ENCODE assay signal across 12 cellular contexts in genomic region chr22:31818481-31819392, GRCh38.
A peak's percentile ranks its signal among the peaks of the same experiment; 100 is the strongest.
DNase-seq lines count a peak whose midpoint lies in the region; ATAC-seq and TF ChIP-seq lines count a peak whose summit lies in the region.
"Had no signal": no experiment of that assay in that cellular context is flagged by ENCODE, and none has a peak within 500 bp of the region (broad histone marks: within the 10 kb centered on the region; RNA-seq: fewer than 3 reads in every experiment).

No MANE protein-coding gene starts in this region.

- no peak overlapping the region for H2AK5ac ChIP-seq in mesenchymal stem cell (ENCODE audit: low read length, severe bottlenecking)

- H3K27me3 ChIP-seq in mesenchymal stem cell (ENCODE audit: control insufficient read depth in 1 of 2, insufficient read depth in 1 of 2, low read length in 2 of 2), result no peaks in the 10 kb centered on the region
- H3K27me3 ChIP-seq in smooth muscle cell (ENCODE audit: low read depth), result no peaks in the 10 kb centered on the region
- H3K27me3 ChIP-seq: right atrium auricular region, stomach had no signal

- DNase-seq in Daoy (ENCODE audit: low read depth) (peak; percentile 39), mesenchymal stem cell (no peak), NCI-H1436 (lab: John Stamatoyannopoulos, UW) (no peak), UCSD-AML1 (lab: John Stamatoyannopoulos, UW; ENCODE audit: unreplicated experiment) (no peak), smooth muscle cell (lab: John Stamatoyannopoulos, UW; ENCODE audit: unreplicated experiment) (no peak)
- DNase-seq in activated naive CD8-positive, alpha-beta T cell treated with anti-CD3 and anti-CD28 coated beads for 36 hours, result peak; percentile 24
- DNase-seq: Karpas-422, NCI-H446, stomach had no signal

- POLR2A ChIA-PET in HEK293 (lab: Yijun Ruan, JAX), result interaction anchor here (0.5 kb wide), 1 partner anchor 58 kb away, joined by 3 read pairs; no protein-coding TSS in a partner anchor

- H2AFZ ChIP-seq in mesenchymal stem cell (ENCODE audit: low read depth, low read length) (no peak overlapping the region), smooth muscle cell (ENCODE audit: low read depth) (no peak overlapping the region)

- H3K14ac ChIP-seq in mesenchymal stem cell (ENCODE audit: low read length in 2 of 2), result no peak overlapping the region

- no peak overlapping the region for H3K23ac ChIP-seq in mesenchymal stem cell (ENCODE audit: low read length in 2 of 2)

- H3K36me3 ChIP-seq in HEK293 (ENCODE audit: control insufficient read depth in 2 of 2, insufficient read depth in 1 of 2, low read length in 2 of 2) (peaks cover 47 to 94% of the 10 kb centered on the region in 2 experiments), mesenchymal stem cell (ENCODE audit: control insufficient read depth in 1 of 2, insufficient read depth in 2 of 2, low read depth in 1 of 2, low read length in 2 of 2) (peaks cover 49 to 83% of the 10 kb centered on the region in 2 experiments), smooth muscle cell (ENCODE audit: low read depth) (peaks cover 19% of the 10 kb centered on the region)

- H3K79me1 ChIP-seq in mesenchymal stem cell (replicated peaks; ENCODE audit: low read length, poor library complexity, severe bottlenecking), result no peaks in the 10 kb centered on the region

- H3K9me3 ChIP-seq in HEK293 (ENCODE audit: control insufficient read depth, insufficient read depth, low read depth, low read length) (no peaks in the 10 kb centered on the region), mesenchymal stem cell (ENCODE audit: control insufficient read depth, low read length) (no peaks in the 10 kb centered on the region), smooth muscle cell (replicated peaks; ENCODE audit: low read depth) (no peaks in the 10 kb centered on the region)
- H3K9me3 ChIP-seq: right atrium auricular region, stomach had no signal

- H3K79me2 ChIP-seq in smooth muscle cell (ENCODE audit: low read depth), result no peaks in the 10 kb centered on the region

- no peak overlapping the region for H3K4me3 ChIP-seq in HEK293 (ENCODE audit: low read depth, low read length)
- H3K4me3 ChIP-seq in mesenchymal stem cell (ENCODE audit: insufficient read depth in 1 of 2, low read depth in 1 of 2, low read length in 2 of 2), result no peak overlapping the region
- no peak overlapping the region for H3K4me3 ChIP-seq in smooth muscle cell
- H3K4me3 ChIP-seq: right atrium auricular region, stomach had no signal

- peaks cover 13% of the 10 kb centered on the region for H3K4me1 Mint-ChIP-seq in activated naive CD8-positive, alpha-beta T cell treated with anti-CD3 and anti-CD28 coated beads for 36 hours

- no peak overlapping the region for H3K27ac Mint-ChIP-seq in activated naive CD8-positive, alpha-beta T cell treated with anti-CD3 and anti-CD28 coated beads for 36 hours

- no peak overlapping the region for H2BK12ac ChIP-seq in mesenchymal stem cell (ENCODE audit: low read length in 2 of 2)

- H4K20me1 ChIP-seq in smooth muscle cell (ENCODE audit: low read depth), result no peaks in the 10 kb centered on the region

- no peaks in the 10 kb centered on the region for H3K9me3 Mint-ChIP-seq in activated naive CD8-positive, alpha-beta T cell treated with anti-CD3 and anti-CD28 coated beads for 36 hours

- no peak overlapping the region for H3K4me3 Mint-ChIP-seq in activated naive CD8-positive, alpha-beta T cell treated with anti-CD3 and anti-CD28 coated beads for 36 hours

- 85% methylated on average over 10 of the region's 10 CpGs for WGBS in mesenchymal stem cell
- 85% methylated on average over 10 of the region's 10 CpGs for WGBS in smooth muscle cell (ENCODE audit: low lambda C conversion rate)

- ATAC-seq in GM19328 (IDR thresholded peaks at IDR 0.05; ENCODE audit: unreplicated experiment), result no peak

- H3K9ac ChIP-seq in mesenchymal stem cell (ENCODE audit: low read length) (peak overlapping the region; percentile 25), smooth muscle cell (ENCODE audit: low read depth) (no peak overlapping the region)

- H3F3A ChIP-seq in smooth muscle cell (ENCODE audit: low read depth), result no peaks in the 10 kb centered on the region

- TF ChIP-seq CTCF in HEK293 (tag by site-specific recombination; IDR thresholded peaks at IDR 0.05) (no peak), smooth muscle cell (IDR thresholded peaks at IDR 0.05; ENCODE audit: borderline replicate concordance, insufficient read depth, poor library complexity, severe bottlenecking) (no peak)

- no peak overlapping the region for H4K91ac ChIP-seq in mesenchymal stem cell (ENCODE audit: low read length)

- H3K4me1 ChIP-seq in HEK293 (ENCODE audit: control insufficient read depth, insufficient read depth, low read length) (no peaks in the 10 kb centered on the region), mesenchymal stem cell (ENCODE audit: control insufficient read depth, insufficient read depth, low read depth, low read length) (no peaks in the 10 kb centered on the region), smooth muscle cell (ENCODE audit: low read depth) (no peaks in the 10 kb centered on the region)
- H3K4me1 ChIP-seq: right atrium auricular region had no signal

- H2BK5ac ChIP-seq in mesenchymal stem cell (ENCODE audit: low read depth, low read length, poor library complexity, severe bottlenecking), result no peak overlapping the region

- H3K4me2 ChIP-seq in mesenchymal stem cell (ENCODE audit: low read length, poor library complexity, severe bottlenecking) (no peak overlapping the region), smooth muscle cell (no peak overlapping the region)

- CTCF ChIA-PET in HEK293 (lab: Yijun Ruan, JAX), result interaction anchor here (0.8 to 1.2 kb wide), 3 partner anchors 14 to 127 kb away, joined by 3 read pairs; no protein-coding TSS in a partner anchor

- H3K4ac ChIP-seq in mesenchymal stem cell (ENCODE audit: low read depth in 1 of 2, low read length in 2 of 2), result no peak overlapping the region

- H3K27ac ChIP-seq in HEK293 (ENCODE audit: extremely low read depth, low read depth, low read length) (no peak overlapping the region), mesenchymal stem cell (ENCODE audit: low read length, poor library complexity, severe bottlenecking) (no peak overlapping the region), smooth muscle cell (ENCODE audit: low read depth) (no peak overlapping the region)
- H3K27ac ChIP-seq: right atrium auricular region, stomach had no signal

- peaks cover 54% of the 10 kb centered on the region for H3K36me3 Mint-ChIP-seq in activated naive CD8-positive, alpha-beta T cell treated with anti-CD3 and anti-CD28 coated beads for 36 hours

- no peaks in the 10 kb centered on the region for H3K27me3 Mint-ChIP-seq in activated naive CD8-positive, alpha-beta T cell treated with anti-CD3 and anti-CD28 coated beads for 36 hours

- H2BK120ac ChIP-seq in mesenchymal stem cell (ENCODE audit: low read depth, low read length), result no peak overlapping the region

- H4K8ac ChIP-seq in mesenchymal stem cell (ENCODE audit: low read length), result no peak overlapping the region

- no peak overlapping the region for H2BK15ac ChIP-seq in mesenchymal stem cell (ENCODE audit: low read depth, poor library complexity, severe bottlenecking)

- no peak overlapping the region for H3K18ac ChIP-seq in mesenchymal stem cell (ENCODE audit: low read depth in 1 of 2, low read length in 2 of 2)

TF ChIP-seq in HEK293, 187 proteins besides CTCF, POLR2A, EP300 and RAD21:
- no peak for TF ChIP-seq MEIS1 (CRISPR knock-in tag; IDR thresholded peaks at IDR 0.05; ENCODE audit: borderline replicate concordance)
- peak; percentile 66 for TF ChIP-seq ZBTB6 (tag by site-specific recombination; IDR thresholded peaks at IDR 0.05)

Comparison
In these comparisons a context has a peak if more than half of its experiments do, and no peak if none do; other contexts are left out.
1. DNase-seq: peak in Daoy (single experiment) and activated naive CD8-positive, alpha-beta T cell treated with anti-CD3 and anti-CD28 coated beads for 36 hours (single experiment); none in mesenchymal stem cell (single experiment), NCI-H1436 (single experiment), UCSD-AML1 (single experiment) and smooth muscle cell (single experiment).